In genomic region chr16:67949645-67950044, GRCh38 we compare ENCODE assay signal across 19 cellular contexts. TPM values are rescaled to one million over a fixed set of nuclear protein-coding genes. Genes with fewer than 3 reads are reported as not detected.
"Had no signal": no experiment of that assay in that cellular context is flagged by ENCODE, and none has a peak within 500 bp of the region (broad histone marks: within the 10 kb centered on the region; RNA-seq: fewer than 3 reads in every experiment).

No MANE protein-coding gene starts in this region.

- H3K27me3 ChIP-seq: dorsolateral prefrontal cortex, hepatocyte had no signal

- H3K79me2 ChIP-seq: hepatocyte had no signal

- H3K27ac ChIP-seq: coronary artery, hepatocyte had no signal

- H3K4me2 ChIP-seq: hepatocyte had no signal

- H2AFZ ChIP-seq: hepatocyte had no signal

- ATAC-seq: mucosa of descending colon; naive thymus-derived CD8-positive, alpha-beta T cell had no signal

- FAIRE-seq: small intestine, urothelium cell line had no signal

- H3K9me3 ChIP-seq: mucosa of descending colon had no signal

- H3K4me3 ChIP-seq: coronary artery, dorsolateral prefrontal cortex, hepatocyte, mucosa of descending colon had no signal

- DNase-seq: dorsolateral prefrontal cortex; effector CD8-positive, alpha-beta T cell; foreskin melanocyte; head of caudate nucleus; mammary epithelial cell; mucosa of descending colon; naive thymus-derived CD8-positive, alpha-beta T cell; posterior cingulate gyrus; small intestine; stimulated activated CD4-positive, alpha-beta T cell treated with anti-CD3 and anti-CD28 coated beads, Interleukin-2, amount 100 ng/mL, for 48 hours; stimulated activated naive CD4-positive, alpha-beta T cell treated with Interleukin-2 at 50 U/mL for 16 hours; trophoblast cell had no signal

RNA-seq across cellular contexts. Expression of gene CTRL, which starts 18.0 kb away (rescaled TPM):
- total RNA-seq: kidney epithelial cell had no signal

RNA-seq across cellular contexts. Expression of gene DPEP3, which starts 30.7 kb away (rescaled TPM):
- total RNA-seq: hepatocyte, kidney epithelial cell, mammary epithelial cell, mucosa of descending colon, osteocyte, pulmonary artery endothelial cell had no signal
- polyA plus RNA-seq: hepatocyte, mammary epithelial cell, neural cell had no signal
